In genomic region chr9:109010676-109011655, GRCh38 we compare ENCODE assay signal across 8 cellular contexts. TPM values are rescaled to one million over a fixed set of nuclear protein-coding genes. Genes with fewer than 3 reads are reported as not detected.
DNase-seq lines count a peak whose midpoint lies in the region; ATAC-seq, FAIRE-seq and TF ChIP-seq lines count a peak whose summit lies in the region.

No MANE protein-coding gene starts in this region.

- H3K9ac ChIP-seq in neural cell (ENCODE audit: low read length) = no peak overlapping the region

- TF ChIP-seq EP300 in neural cell (conservative IDR thresholded peaks at IDR 0.05; ENCODE audit: poor library complexity, severe bottlenecking) = no peak

- TF ChIP-seq CTCF in WERI-Rb-1 (IDR thresholded peaks at IDR 0.05; ENCODE audit: low read depth, low read length) (no peak), neural cell (IDR thresholded peaks at IDR 0.05; ENCODE audit: poor library complexity, severe bottlenecking) (no peak)

- H3K4me3 ChIP-seq in ACC112 (ENCODE audit: low read depth, low read length) = peak overlapping the region; percentile 92
- H3K4me3 ChIP-seq in WERI-Rb-1 (ENCODE audit: low read depth, low read length) = peak overlapping the region; percentile 90
- H3K4me3 ChIP-seq in neural cell (ENCODE audit: low read length) = peak overlapping the region; percentile 85

- ATAC-seq in GM18868 (IDR thresholded peaks at IDR 0.05; ENCODE audit: unreplicated experiment) = peak; percentile 31
- peak; percentile 27 for ATAC-seq in HG03521 (IDR thresholded peaks at IDR 0.05; ENCODE audit: unreplicated experiment)

- H3K4me2 ChIP-seq in neural cell (ENCODE audit: low read length) = no peak overlapping the region

- no peaks in the 10 kb centered on the region for H4K20me1 ChIP-seq in neural cell (ENCODE audit: insufficient read depth)

- FAIRE-seq in urothelium cell line (lab: Jason Lieb, UNC) = no peak

- DNase-seq in WERI-Rb-1 = no peak
- DNase-seq in central memory CD4-positive, alpha-beta T cell = peak; percentile 36
- DNase-seq in urothelium cell line (ENCODE audit: low spot score) = peak; percentile 20
- no peak for DNase-seq in GOT3 (lab: John Stamatoyannopoulos, UW)

- H3K27ac ChIP-seq in ACC112 (ENCODE audit: low read depth, low read length) (peak overlapping the region; percentile 73), WERI-Rb-1 (no peak overlapping the region; the same call in 1 of the 2 replicates), neural cell (ENCODE audit: low read length) (no peak overlapping the region)

- H3K36me3 ChIP-seq in ACC112 (ENCODE audit: insufficient read depth, low read length) (no peaks in the 10 kb centered on the region), WERI-Rb-1 (peaks cover 27% of the 10 kb centered on the region), neural cell (ENCODE audit: insufficient read depth, low read length) (no peaks in the 10 kb centered on the region)

- peaks cover 56% of the 10 kb centered on the region for H3K79me2 ChIP-seq in ACC112 (ENCODE audit: control insufficient read depth, insufficient read depth, low read length, unreplicated experiment)
- peaks cover 26% of the 10 kb centered on the region for H3K79me2 ChIP-seq in neural cell (replicated peaks; ENCODE audit: insufficient read depth, low read length)

- H3F3A ChIP-seq in neural cell (ENCODE audit: insufficient read depth, low read length, poor library complexity, severe bottlenecking) = peaks cover 3% of the 10 kb centered on the region

- H3K9me2 ChIP-seq in neural cell (ENCODE audit: insufficient read depth, low read length) = no peaks in the 10 kb centered on the region

- peaks cover 33% of the 10 kb centered on the region for H3K4me1 ChIP-seq in ACC112 (ENCODE audit: control insufficient read depth, insufficient read depth, low read length, unreplicated experiment)

- H2AFZ ChIP-seq in ACC112 (ENCODE audit: low read length, unreplicated experiment) = no peak overlapping the region
- H2AFZ ChIP-seq in neural cell (ENCODE audit: low read depth, low read length) = no peak overlapping the region

- no peaks in the 10 kb centered on the region for H3K9me3 ChIP-seq in WERI-Rb-1 (ENCODE audit: severe bottlenecking)
- H3K9me3 ChIP-seq in neural cell (ENCODE audit: low read length) = no peaks in the 10 kb centered on the region

- TF ChIP-seq RAD21 in neural cell (conservative IDR thresholded peaks at IDR 0.05) = no peak

- H3K27me3 ChIP-seq in ACC112 (ENCODE audit: insufficient read depth, low read length) (no peaks in the 10 kb centered on the region), WERI-Rb-1 (ENCODE audit: insufficient read depth, low read depth, severe bottlenecking) (no peaks in the 10 kb centered on the region), neural cell (ENCODE audit: insufficient read depth, low read depth, low read length) (no peaks in the 10 kb centered on the region)

TF ChIP-seq in neural cell, 6 proteins besides CTCF, POLR2A, EP300 and RAD21:
- TF ChIP-seq EZH2 (IDR thresholded peaks at IDR 0.05; ENCODE audit: borderline replicate concordance, insufficient read depth, low read length, poor library complexity, severe bottlenecking) (no peak), REST (IDR thresholded peaks at IDR 0.05; ENCODE audit: borderline replicate concordance) (no peak)

RNA-seq across cellular contexts. Expression of gene CTNNAL1, which starts 2.3 kb away (rescaled TPM):
- polyA plus RNA-seq in neural cell = 14.3 and 24.7 TPM in 2 replicates
- polyA minus RNA-seq in neural cell = 6.6 and 7.5 TPM in 2 replicates

Comparison
In these comparisons a context has a peak if more than half of its experiments do, and no peak if none do; other contexts are left out.
1. DNase-seq: peak in central memory CD4-positive, alpha-beta T cell (single experiment) and urothelium cell line (single experiment); none in WERI-Rb-1 (single experiment) and GOT3 (single experiment).
2. Peak in every context shown above with its lines, with median percentiles within 50 percentile points of each other: H3K4me3 ChIP-seq.